Comparison of ENCODE assay signal across 8 cellular contexts in genomic region chr17:42565523-42566214, GRCh38. TPM values are rescaled to one million over a fixed set of nuclear protein-coding genes. Genes with fewer than 3 reads are reported as not detected.
DNase-seq lines count a peak whose midpoint lies in the region; ATAC-seq, FAIRE-seq and TF ChIP-seq lines count a peak whose summit lies in the region.
"Had no signal": no experiment of that assay in that cellular context is flagged by ENCODE, and none has a peak within 500 bp of the region (broad histone marks: within the 10 kb centered on the region; RNA-seq: fewer than 3 reads in every experiment).

No MANE protein-coding gene starts in this region.

- H3K27me3 ChIP-seq in HepG2 (ENCODE audit: control insufficient read depth in 1 of 2, insufficient read depth in 2 of 2, low read length in 2 of 2) (no peaks in the 10 kb centered on the region; a peak in 1 of 5 replicates), right lobe of liver (no peaks in the 10 kb centered on the region), upper lobe of right lung (no peaks in the 10 kb centered on the region)
- H3K27me3 ChIP-seq: BE2C had no signal

- CTCF ChIA-PET in HepG2 (lab: Yijun Ruan, JAX; ENCODE audit: low intra/inter-chr PET ratio, low total read pairs), result no interaction called here

- peak overlapping the region in 3 of 5 donors; percentile 93 to 98 (median 93) for H3K4me3 Mint-ChIP-seq in immature natural killer cell

- BruUV-seq in HepG2 (replicated peaks; lab: Mats Ljungman, UMichigan), result no TSS peak

- TF ChIP-seq CTCF in HepG2 (CRISPR knock-in tag; IDR thresholded peaks at IDR 0.05), result no peak
- no peak for TF ChIP-seq CTCF in right lobe of liver (IDR thresholded peaks at IDR 0.05)
- no peak for TF ChIP-seq CTCF in upper lobe of right lung (IDR thresholded peaks at IDR 0.05)

- no peaks in the 10 kb centered on the region for H3K9me3 ChIP-seq in HepG2 (ENCODE audit: low read length)
- no peaks in the 10 kb centered on the region for H3K9me3 ChIP-seq in right lobe of liver
- H3K9me3 ChIP-seq in upper lobe of right lung, result no peaks in the 10 kb centered on the region
- H3K9me3 ChIP-seq: BE2C had no signal

- H3K27ac Mint-ChIP-seq in immature natural killer cell, result peak overlapping the region; percentile 82 to 98 (median 89)

- H3K9ac ChIP-seq in HepG2 (ENCODE audit: insufficient read depth, low read depth, low read length), result peak overlapping the region; percentile 94

- TF ChIP-seq POLR2A in HepG2 (IDR thresholded peaks at IDR 0.05; ENCODE audit: insufficient read depth in 1 of 2, low read depth in 2 of 2, low read length in 2 of 2) (no peak), right lobe of liver (IDR thresholded peaks at IDR 0.05) (no peak)

- H3K27ac ChIP-seq in HepG2 (ENCODE audit: extremely low read length, insufficient read depth, low read length) (peak overlapping the region; percentile 91), right lobe of liver (peak overlapping the region in 1 of 3 donors; percentile 86), upper lobe of right lung (peak overlapping the region; percentile 97)

- peaks cover 0 to 12% (median 0%) of the 10 kb centered on the region in 3 donors for H3K36me3 Mint-ChIP-seq in immature natural killer cell

- peak overlapping the region; percentile 82 for H3K4me2 ChIP-seq in HepG2 (ENCODE audit: low read depth, low read length)

- no peaks in the 10 kb centered on the region for H3K9me3 Mint-ChIP-seq in immature natural killer cell

- ATAC-seq in HepG2, result no peak
- no peak for ATAC-seq in right lobe of liver
- ATAC-seq in upper lobe of right lung, result no peak

- peaks cover 42% of the 10 kb centered on the region for H3K79me2 ChIP-seq in HepG2 (ENCODE audit: insufficient read depth, low read length)

- H3K4me1 Mint-ChIP-seq in immature natural killer cell, result peaks cover 53% of the 10 kb centered on the region in 2 donors

- peaks cover 17 to 25% (median 18%) of the 10 kb centered on the region in 3 donors for H3K27me3 Mint-ChIP-seq in immature natural killer cell (ENCODE audit: low read depth in 3 of 3)

- POLR2A ChIA-PET in HepG2 (lab: Yijun Ruan, JAX), result interaction anchor here (0.7 to 8.5 kb wide), 15 partner anchors 11 to 254 kb away, joined by 3 to 128 read pairs (median 9); partner anchors contain the start of genes CAVIN1, CNTD1, COA3 and HSD17B1

- H3K4me1 ChIP-seq in HepG2 (ENCODE audit: insufficient read depth, low read length), result peaks cover 80% of the 10 kb centered on the region
- peaks cover 0 to 62% (median 28%) of the 10 kb centered on the region in 4 donors for H3K4me1 ChIP-seq in right lobe of liver
- peaks cover 50% of the 10 kb centered on the region for H3K4me1 ChIP-seq in upper lobe of right lung
- H3K4me1 ChIP-seq: BE2C had no signal

- no peaks in the 10 kb centered on the region for H4K20me1 ChIP-seq in HepG2 (ENCODE audit: insufficient read depth, low read length)

- peaks cover 26 to 48% of the 10 kb centered on the region in 2 experiments for H3K36me3 ChIP-seq in HepG2 (replicated peaks in 1 of 2; ENCODE audit: control insufficient read depth in 1 of 2, insufficient read depth in 2 of 2, low read length in 2 of 2)
- peaks cover 0 to 33% (median 15%) of the 10 kb centered on the region in 4 donors for H3K36me3 ChIP-seq in right lobe of liver
- H3K36me3 ChIP-seq in upper lobe of right lung, result peaks cover 46% of the 10 kb centered on the region

- DNase-seq in HepG2 (ENCODE audit: low spot score) (no peak), right lobe of liver (no peak), immature natural killer cell (no peak), upper lobe of right lung (no peak), DMS79 (lab: John Stamatoyannopoulos, UW) (no peak), NCI-H2171 treated with DMSO at 0.1 percent for 48 hours (lab: John Stamatoyannopoulos, UW) (no peak)
- DNase-seq: BE2C, NCI-H2029 treated with DMSO at 0.1 percent for 48 hours had no signal

- H2AFZ ChIP-seq in HepG2 (ENCODE audit: low read length), result no peak overlapping the region

- TF ChIP-seq RAD21 in HepG2 (CRISPR knock-in tag; IDR thresholded peaks at IDR 0.05), result no peak

- in situ Hi-C loops in HepG2 (cut with HindIII; ENCODE audit: extremely low pct_ligation_motif_present, low pct_unique_long_range_greater_than_20kb), result no loop called here

- H3K4me3 ChIP-seq in HepG2 (replicated peaks in 1 of 3; ENCODE audit: insufficient read depth in 1 of 3, low read depth in 2 of 3, low read length in 3 of 3) (peak overlapping the region in 2 of 3 experiments; percentile 13 to 91; a peak in 3 of 6 replicates), right lobe of liver (no peak overlapping the region), upper lobe of right lung (no peak overlapping the region)

- intact Hi-C loops in HepG2 (cut with micrococcal nuclease; ENCODE audit: unreplicated experiment) (no loop called here), right lobe of liver (cut with DNase I) (no loop called here), upper lobe of right lung (cut with DNase I) (no loop called here)

- TF ChIP-seq EP300 in HepG2 (IDR thresholded peaks at IDR 0.05; ENCODE audit: low read depth in 2 of 2, low read length in 2 of 2), result no peak
- TF ChIP-seq EP300 in HepG2 (CRISPR knock-in tag; IDR thresholded peaks at IDR 0.05; ENCODE audit: borderline replicate concordance), result no peak

- FAIRE-seq in HepG2 (lab: Jason Lieb, UNC), result no peak

- 95% methylated on average over 13 of the region's 16 CpGs for WGBS in HepG2 (ENCODE audit: low lambda C conversion rate)
- no CpG with 5 or more reads among the region's 16 CpGs for WGBS in right lobe of liver (ENCODE audit: insufficient coverage, low coverage, low lambda C conversion rate, missing lambda C conversion rate)

RNA-seq across cellular contexts. Expression of gene MLX, which starts 1.2 kb away (rescaled TPM):
- total RNA-seq in HepG2 (2016; rRNA removed; fragmentation: Illumina TruSeq; extraction: Trizol) (38.9 and 40.2 TPM in 2 replicates), right lobe of liver (10 to 100 TPM; 34.5 to 46.2 (median 35.2) TPM), upper lobe of right lung (61.3 TPM)
- 28.0 and 30.5 TPM in 2 replicates for total RNA-seq in HepG2 (2016; cell fraction: cytosol; rRNA removed; fragmentation: Illumina TruSeq; extraction: Trizol; ENCODE audit: low read depth)
- 37.2 and 39.5 TPM in 2 replicates for total RNA-seq in HepG2 (2016; cell fraction: insoluble cytoplasmic fraction; rRNA removed; fragmentation: Illumina TruSeq; extraction: Trizol)
- 34.6 and 39.3 TPM in 2 replicates for total RNA-seq in HepG2 (2016; cell fraction: membrane; rRNA removed; fragmentation: Illumina TruSeq; extraction: Trizol)
- total RNA-seq in HepG2 (2016; cell fraction: nucleus; rRNA removed; fragmentation: Illumina TruSeq; extraction: Trizol), result 34.5 and 44.1 TPM in 2 replicates
- polyA plus RNA-seq in HepG2 (2011; rRNA removed) (74.4 and 85.4 TPM in 2 replicates), immature natural killer cell (10 to 100 TPM; 25.0 to 41.0 (median 30.5) TPM)
- 53.2 and 55.1 TPM in 2 replicates for polyA plus RNA-seq in HepG2 (2011; cell fraction: cytosol; rRNA removed)
- polyA plus RNA-seq in HepG2 (2011; cell fraction: nucleus; rRNA removed), result 173 and 195 TPM in 2 replicates
- polyA plus RNA-seq in HepG2 (2012), result 41.9 and 49.7 TPM in 2 replicates
- 14.9 and 18.6 TPM in 2 replicates for polyA plus RNA-seq in HepG2 (2016; cell fraction: cytosol; fragmentation: Illumina TruSeq; extraction: Trizol; ENCODE audit: low read depth)
- 55.1 and 57.7 TPM in 2 replicates for polyA plus RNA-seq in HepG2 (2016; cell fraction: insoluble cytoplasmic fraction; fragmentation: Illumina TruSeq; extraction: Trizol; ENCODE audit: low read depth)
- 24.6 and 25.0 TPM in 2 replicates for polyA plus RNA-seq in HepG2 (2016; cell fraction: membrane; fragmentation: Illumina TruSeq; extraction: Trizol; ENCODE audit: low read depth)
- 99.9 and 109 TPM in 2 replicates for polyA plus RNA-seq in HepG2 (2016; cell fraction: nucleus; fragmentation: Illumina TruSeq; extraction: Trizol; ENCODE audit: insufficient read depth, low read depth)
- polyA minus RNA-seq in HepG2 (2011; rRNA and poly(A)+ RNA removed; ENCODE audit: low replicate concordance), result 81.6 and 104 TPM in 2 replicates
- 29.7 and 33.3 TPM in 2 replicates for polyA minus RNA-seq in HepG2 (2011; cell fraction: cytosol; rRNA and poly(A)+ RNA removed)
- polyA minus RNA-seq in HepG2 (2011; cell fraction: nucleus; rRNA and poly(A)+ RNA removed), result 50.6 and 76.5 TPM in 2 replicates

RNA-seq across cellular contexts. Expression of gene COASY, which starts 3.7 kb away (rescaled TPM):
- total RNA-seq in HepG2 (2016; rRNA removed; fragmentation: Illumina TruSeq; extraction: Trizol), result 90.7 and 115 TPM in 2 replicates
- total RNA-seq in HepG2 (2016; cell fraction: cytosol; rRNA removed; fragmentation: Illumina TruSeq; extraction: Trizol; ENCODE audit: low read depth), result 22.2 and 24.7 TPM in 2 replicates
- 99.1 and 105 TPM in 2 replicates for total RNA-seq in HepG2 (2016; cell fraction: insoluble cytoplasmic fraction; rRNA removed; fragmentation: Illumina TruSeq; extraction: Trizol)
- total RNA-seq in HepG2 (2016; cell fraction: membrane; rRNA removed; fragmentation: Illumina TruSeq; extraction: Trizol), result 64.5 and 68.5 TPM in 2 replicates
- total RNA-seq in HepG2 (2016; cell fraction: nucleus; rRNA removed; fragmentation: Illumina TruSeq; extraction: Trizol), result 102 and 126 TPM in 2 replicates
- 125 and 158 TPM in 2 replicates for polyA plus RNA-seq in HepG2 (2011; rRNA removed)
- polyA plus RNA-seq in HepG2 (2011; cell fraction: cytosol; rRNA removed), result 60.6 and 76.3 TPM in 2 replicates
- polyA plus RNA-seq in HepG2 (2011; cell fraction: nucleus; rRNA removed), result 464 and 551 TPM in 2 replicates
- 189 and 231 TPM in 2 replicates for polyA plus RNA-seq in HepG2 (2012)
- 24.2 and 25.6 TPM in 2 replicates for polyA plus RNA-seq in HepG2 (2016; cell fraction: cytosol; fragmentation: Illumina TruSeq; extraction: Trizol; ENCODE audit: low read depth)
- polyA plus RNA-seq in HepG2 (2016; cell fraction: insoluble cytoplasmic fraction; fragmentation: Illumina TruSeq; extraction: Trizol; ENCODE audit: low read depth), result 120 and 149 TPM in 2 replicates
- 59.9 and 61.3 TPM in 2 replicates for polyA plus RNA-seq in HepG2 (2016; cell fraction: membrane; fragmentation: Illumina TruSeq; extraction: Trizol; ENCODE audit: low read depth)
- polyA plus RNA-seq in HepG2 (2016; cell fraction: nucleus; fragmentation: Illumina TruSeq; extraction: Trizol; ENCODE audit: insufficient read depth, low read depth), result 256 and 260 TPM in 2 replicates
- 127 and 141 TPM in 2 replicates for polyA minus RNA-seq in HepG2 (2011; rRNA and poly(A)+ RNA removed; ENCODE audit: low replicate concordance)
- polyA minus RNA-seq in HepG2 (2011; cell fraction: cytosol; rRNA and poly(A)+ RNA removed), result 69.1 and 69.4 TPM in 2 replicates
- polyA minus RNA-seq in HepG2 (2011; cell fraction: nucleus; rRNA and poly(A)+ RNA removed), result 69.1 and 80.1 TPM in 2 replicates
- 10 to 100 TPM; 48.1 to 70.5 (median 60.9) TPM for total RNA-seq in right lobe of liver
- polyA plus RNA-seq in immature natural killer cell, result 100 to 1,000 TPM in 1 of 3 donors, 10 to 100 TPM in 2; 54.1 to 136 (median 72.5) TPM
- total RNA-seq in upper lobe of right lung, result 63.3 TPM

RNA-seq across cellular contexts. Expression of gene PSMC3IP, which starts 11.9 kb away (rescaled TPM):
- total RNA-seq in HepG2 (2016; rRNA removed; fragmentation: Illumina TruSeq; extraction: Trizol), result 20.1 and 22.4 TPM in 2 replicates
- 25.7 and 27.1 TPM in 2 replicates for total RNA-seq in HepG2 (2016; cell fraction: cytosol; rRNA removed; fragmentation: Illumina TruSeq; extraction: Trizol; ENCODE audit: low read depth)
- total RNA-seq in HepG2 (2016; cell fraction: insoluble cytoplasmic fraction; rRNA removed; fragmentation: Illumina TruSeq; extraction: Trizol), result 19.5 and 23.7 TPM in 2 replicates
- total RNA-seq in HepG2 (2016; cell fraction: membrane; rRNA removed; fragmentation: Illumina TruSeq; extraction: Trizol), result 36.3 and 38.4 TPM in 2 replicates
- total RNA-seq in HepG2 (2016; cell fraction: nucleus; rRNA removed; fragmentation: Illumina TruSeq; extraction: Trizol), result 19.9 and 24.0 TPM in 2 replicates
- 5.5 and 6.5 TPM in 2 replicates for polyA plus RNA-seq in HepG2 (2011; rRNA removed)
- polyA plus RNA-seq in HepG2 (2011; cell fraction: cytosol; rRNA removed), result 3.1 and 3.3 TPM in 2 replicates
- polyA plus RNA-seq in HepG2 (2011; cell fraction: nucleus; rRNA removed), result 15.1 and 18.7 TPM in 2 replicates
- 6.5 and 8.5 TPM in 2 replicates for polyA plus RNA-seq in HepG2 (2012)
- 36.9 and 41.0 TPM in 2 replicates for polyA plus RNA-seq in HepG2 (2016; cell fraction: cytosol; fragmentation: Illumina TruSeq; extraction: Trizol; ENCODE audit: low read depth)
- polyA plus RNA-seq in HepG2 (2016; cell fraction: insoluble cytoplasmic fraction; fragmentation: Illumina TruSeq; extraction: Trizol; ENCODE audit: low read depth), result 31.0 and 31.1 TPM in 2 replicates
- 41.0 and 42.1 TPM in 2 replicates for polyA plus RNA-seq in HepG2 (2016; cell fraction: membrane; fragmentation: Illumina TruSeq; extraction: Trizol; ENCODE audit: low read depth)
- polyA plus RNA-seq in HepG2 (2016; cell fraction: nucleus; fragmentation: Illumina TruSeq; extraction: Trizol; ENCODE audit: insufficient read depth, low read depth), result 56.5 and 60.1 TPM in 2 replicates
- polyA minus RNA-seq in HepG2 (2011; rRNA and poly(A)+ RNA removed; ENCODE audit: low replicate concordance), result 2.7 and 15.4 TPM in 2 replicates
- polyA minus RNA-seq in HepG2 (2011; cell fraction: cytosol; rRNA and poly(A)+ RNA removed), result 1.6 and 2.4 TPM in 2 replicates
- 9.1 and 9.4 TPM in 2 replicates for polyA minus RNA-seq in HepG2 (2011; cell fraction: nucleus; rRNA and poly(A)+ RNA removed)
- total RNA-seq in right lobe of liver, result 1 to 10 TPM in 2 of 6 experiments, under 1 TPM in 4; 0.26 to 2.4 (median 0.76) TPM
- polyA plus RNA-seq in immature natural killer cell, result 1 to 10 TPM in 2 of 3 donors, under 1 TPM in 1; 0.91 to 3.0 (median 1.5) TPM
- total RNA-seq in upper lobe of right lung, result 4.2 TPM

RNA-seq across cellular contexts. Expression of gene HSD17B1, which starts 12.9 kb away (rescaled TPM):
- total RNA-seq in HepG2 (2016; rRNA removed; fragmentation: Illumina TruSeq; extraction: Trizol), result 0.77 and 0.93 TPM in 2 replicates
- total RNA-seq in HepG2 (2016; cell fraction: cytosol; rRNA removed; fragmentation: Illumina TruSeq; extraction: Trizol; ENCODE audit: low read depth), result 0.88 and 1.6 TPM in 2 replicates
- total RNA-seq in HepG2 (2016; cell fraction: insoluble cytoplasmic fraction; rRNA removed; fragmentation: Illumina TruSeq; extraction: Trizol), result 1.00 and 1.1 TPM in 2 replicates
- 0.71 and 0.90 TPM in 2 replicates for total RNA-seq in HepG2 (2016; cell fraction: membrane; rRNA removed; fragmentation: Illumina TruSeq; extraction: Trizol)
- 0.53 and 1.1 TPM in 2 replicates for total RNA-seq in HepG2 (2016; cell fraction: nucleus; rRNA removed; fragmentation: Illumina TruSeq; extraction: Trizol)
- polyA plus RNA-seq in HepG2 (2011; rRNA removed), result 0.34 and 0.54 TPM in 2 replicates
- polyA plus RNA-seq in HepG2 (2011; cell fraction: cytosol; rRNA removed), result 0.22 and 0.75 TPM in 2 replicates
- 2.1 and 2.9 TPM in 2 replicates for polyA plus RNA-seq in HepG2 (2011; cell fraction: nucleus; rRNA removed)
- polyA plus RNA-seq in HepG2 (2012), result 3.1 and 4.6 TPM in 2 replicates
- polyA plus RNA-seq in HepG2 (2016; cell fraction: cytosol; fragmentation: Illumina TruSeq; extraction: Trizol; ENCODE audit: low read depth), result 0.66 and 0.93 TPM in 2 replicates
- polyA plus RNA-seq in HepG2 (2016; cell fraction: insoluble cytoplasmic fraction; fragmentation: Illumina TruSeq; extraction: Trizol; ENCODE audit: low read depth), result 0.40 and 0.55 TPM in 2 replicates
- polyA plus RNA-seq in HepG2 (2016; cell fraction: membrane; fragmentation: Illumina TruSeq; extraction: Trizol; ENCODE audit: low read depth), result 0.49 TPM in 2 replicates
- polyA plus RNA-seq in HepG2 (2016; cell fraction: nucleus; fragmentation: Illumina TruSeq; extraction: Trizol; ENCODE audit: insufficient read depth, low read depth), result 1.3 and 1.4 TPM in 2 replicates
- polyA minus RNA-seq in HepG2 (2011; rRNA and poly(A)+ RNA removed; ENCODE audit: low replicate concordance), result 0.94 and 1.4 TPM in 2 replicates
- 0.62 and 0.89 TPM in 2 replicates for polyA minus RNA-seq in HepG2 (2011; cell fraction: cytosol; rRNA and poly(A)+ RNA removed)
- 1.2 and 1.3 TPM in 2 replicates for polyA minus RNA-seq in HepG2 (2011; cell fraction: nucleus; rRNA and poly(A)+ RNA removed)
- 1 to 10 TPM in 1 of 6 experiments, under 1 TPM in 5; 0.31 to 1.1 (median 0.87) TPM for total RNA-seq in right lobe of liver
- polyA plus RNA-seq in immature natural killer cell, result 1 to 10 TPM in 1 of 3 donors, under 1 TPM in 1, not detected in 1; 0.99 to 1.9 TPM
- total RNA-seq in upper lobe of right lung, result 1.4 TPM

RNA-seq across cellular contexts. Expression of gene NAGLU, which starts 29.6 kb away (rescaled TPM):
- total RNA-seq in HepG2 (2016; rRNA removed; fragmentation: Illumina TruSeq; extraction: Trizol), result 13.1 and 40.1 TPM in 2 replicates
- 11.7 and 11.8 TPM in 2 replicates for total RNA-seq in HepG2 (2016; cell fraction: cytosol; rRNA removed; fragmentation: Illumina TruSeq; extraction: Trizol; ENCODE audit: low read depth)
- total RNA-seq in HepG2 (2016; cell fraction: insoluble cytoplasmic fraction; rRNA removed; fragmentation: Illumina TruSeq; extraction: Trizol), result 11.6 and 40.3 TPM in 2 replicates
- total RNA-seq in HepG2 (2016; cell fraction: membrane; rRNA removed; fragmentation: Illumina TruSeq; extraction: Trizol), result 16.4 and 17.9 TPM in 2 replicates
- total RNA-seq in HepG2 (2016; cell fraction: nucleus; rRNA removed; fragmentation: Illumina TruSeq; extraction: Trizol), result 46.8 and 52.2 TPM in 2 replicates
- polyA plus RNA-seq in HepG2 (2011; rRNA removed), result 28.2 and 29.4 TPM in 2 replicates
- 19.2 and 36.3 TPM in 2 replicates for polyA plus RNA-seq in HepG2 (2011; cell fraction: cytosol; rRNA removed)
- polyA plus RNA-seq in HepG2 (2011; cell fraction: nucleus; rRNA removed), result 76.6 and 98.9 TPM in 2 replicates
- 20.7 and 21.0 TPM in 2 replicates for polyA plus RNA-seq in HepG2 (2012)
- polyA plus RNA-seq in HepG2 (2016; cell fraction: cytosol; fragmentation: Illumina TruSeq; extraction: Trizol; ENCODE audit: low read depth), result 8.0 and 8.6 TPM in 2 replicates
- 12.0 and 16.4 TPM in 2 replicates for polyA plus RNA-seq in HepG2 (2016; cell fraction: insoluble cytoplasmic fraction; fragmentation: Illumina TruSeq; extraction: Trizol; ENCODE audit: low read depth)
- polyA plus RNA-seq in HepG2 (2016; cell fraction: membrane; fragmentation: Illumina TruSeq; extraction: Trizol; ENCODE audit: low read depth), result 11.8 and 12.2 TPM in 2 replicates
- 83.1 and 85.8 TPM in 2 replicates for polyA plus RNA-seq in HepG2 (2016; cell fraction: nucleus; fragmentation: Illumina TruSeq; extraction: Trizol; ENCODE audit: insufficient read depth, low read depth)
- polyA minus RNA-seq in HepG2 (2011; rRNA and poly(A)+ RNA removed; ENCODE audit: low replicate concordance), result 23.9 and 52.5 TPM in 2 replicates
- 17.1 and 17.5 TPM in 2 replicates for polyA minus RNA-seq in HepG2 (2011; cell fraction: cytosol; rRNA and poly(A)+ RNA removed)
- 31.7 and 32.4 TPM in 2 replicates for polyA minus RNA-seq in HepG2 (2011; cell fraction: nucleus; rRNA and poly(A)+ RNA removed)
- total RNA-seq in right lobe of liver, result 10 to 100 TPM; 36.4 to 81.6 (median 43.7) TPM
- polyA plus RNA-seq in immature natural killer cell, result 10 to 100 TPM; 28.1 to 43.5 (median 33.6) TPM
- 46.9 TPM for total RNA-seq in upper lobe of right lung

Comparison
In these comparisons a context has a peak if more than half of its experiments do, and no peak if none do; other contexts are left out.
1. H3K4me3 ChIP-seq: peak in HepG2 (2 of 3); none in right lobe of liver (0 of 3) and upper lobe of right lung (single experiment).